ENCODE assay signal across 10 cellular contexts in the genomic region with DNA sequence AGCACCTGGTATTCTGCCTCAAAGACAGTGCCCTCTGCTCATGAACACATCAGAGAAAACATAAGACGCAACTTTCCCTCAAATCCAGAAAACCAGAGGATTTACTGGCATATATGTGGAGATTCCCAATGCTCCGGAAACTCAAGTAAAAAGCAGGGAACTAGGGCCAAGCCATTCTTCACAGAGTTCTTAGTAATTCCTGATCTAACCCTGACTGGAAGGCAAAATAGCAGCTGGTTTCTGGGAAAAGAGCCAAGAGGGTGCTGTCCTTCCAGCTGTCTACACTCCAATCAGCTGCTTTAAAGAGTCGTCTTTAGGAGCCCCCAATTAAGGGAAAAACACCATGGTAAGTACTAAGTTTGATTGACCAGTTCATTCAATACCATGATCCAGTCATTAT. TPM values are rescaled to one million over a fixed set of nuclear protein-coding genes. Genes with fewer than 3 reads are reported as not detected.
DNase-seq lines count a peak whose midpoint lies in the region; ATAC-seq and TF ChIP-seq lines count a peak whose summit lies in the region.
"Had no signal": no experiment of that assay in that cellular context is flagged by ENCODE, and none has a peak within 500 bp of the region (broad histone marks: within the 10 kb centered on the region; RNA-seq: fewer than 3 reads in every experiment).

No MANE protein-coding gene starts in this region.

- ATAC-seq in GM18505 (IDR thresholded peaks at IDR 0.05; ENCODE audit: unreplicated experiment) (no peak), sciatic nerve (no peak), GM19328 (IDR thresholded peaks at IDR 0.05; ENCODE audit: unreplicated experiment) (no peak), GM21515 (IDR thresholded peaks at IDR 0.05; ENCODE audit: unreplicated experiment) (no peak)

- intact Hi-C loops in sciatic nerve (cut with DNase I) = no loop called here

- DNase-seq in H4 (ENCODE audit: low spot score) = peak; percentile 14
- DNase-seq in NCI-H82 (lab: John Stamatoyannopoulos, UW) = peak; percentile 50
- peak; percentile 26 for DNase-seq in fibroblast of the conjunctiva (ENCODE audit: low read depth)
- peak; percentile 83 for DNase-seq in pulmonary artery endothelial cell (ENCODE audit: low read depth, low spot score)
- DNase-seq in sciatic nerve (ENCODE audit: low spot score) = no peak
- DNase-seq: GDM1, kidney glomerular epithelial cell had no signal

- TF ChIP-seq POLR2A in GM18505 (IDR thresholded peaks at IDR 0.05; ENCODE audit: borderline replicate concordance, extremely low read depth, insufficient read depth, insufficient read length) = no peak

RNA-seq across cellular contexts. Expression of gene GNA14, which starts 49.6 kb away (rescaled TPM):
- total RNA-seq in H4 (2014; rRNA removed; shearing (Covaris generic)) = 0.06 TPM in 1 of 2 replicates, not detected in the other
- total RNA-seq in pulmonary artery endothelial cell (3.2 and 12.6 TPM in 2 replicates), sciatic nerve (8.0 TPM)
